9 cellular contexts compared by ENCODE assay signal in genomic region chr1:6392081-6392879, GRCh38. TPM values are rescaled to one million over a fixed set of nuclear protein-coding genes. Genes with fewer than 3 reads are reported as not detected.
A peak's percentile ranks its signal among the peaks of the same experiment; 100 is the strongest.
DNase-seq lines count a peak whose midpoint lies in the region; ATAC-seq, FAIRE-seq and TF ChIP-seq lines count a peak whose summit lies in the region.
"Had no signal": no experiment of that assay in that cellular context is flagged by ENCODE, and none has a peak within 500 bp of the region (broad histone marks: within the 10 kb centered on the region; RNA-seq: fewer than 3 reads in every experiment).

No MANE protein-coding gene starts in this region.

- H3K27me3 ChIP-seq in H1 (replicated peaks in 1 of 4; ENCODE audit: control insufficient read depth in 3 of 4, extremely low read depth in 1 of 4, insufficient read depth in 3 of 4, low read length in 3 of 4) = peaks cover 0 to 3% (median 0%) of the 10 kb centered on the region in 4 experiments; a peak in 3 of 7 replicates
- peaks cover 6% of the 10 kb centered on the region for H3K27me3 ChIP-seq in neural progenitor cell

- DNase-seq in RPMI8226 (peak; percentile 46), H1 (ENCODE audit: low read depth in 1 of 2, low spot score in 2 of 2) (no peak), neural progenitor cell (ENCODE audit: low spot score) (no peak), urothelium cell line (ENCODE audit: low spot score) (no peak)

- TF ChIP-seq RAD21 in H1 (IDR thresholded peaks at IDR 0.05 in 1 of 2, conservative IDR thresholded peaks at IDR 0.05 in 1 of 2; ENCODE audit: low read depth in 2 of 2, low read length in 2 of 2) = no peak

- H3K4me1 ChIP-seq in H1 (replicated peaks in 1 of 4; ENCODE audit: control insufficient read depth in 3 of 4, insufficient read depth in 4 of 4, low read length in 3 of 4) (peaks cover 0 to 15% (median 12%) of the 10 kb centered on the region in 4 experiments; a peak in 6 of 7 replicates), neural progenitor cell (peaks cover 9% of the 10 kb centered on the region)

- H2AFZ ChIP-seq in H1 (ENCODE audit: low read length) = no peak overlapping the region
- peak overlapping the region; percentile 45 for H2AFZ ChIP-seq in neural progenitor cell (replicated peaks)

- peaks cover 3% of the 10 kb centered on the region for H3K36me3 Mint-ChIP-seq in neural progenitor cell

- H3K27me3 Mint-ChIP-seq in neural progenitor cell (ENCODE audit: insufficient read depth, low read depth) = peaks cover 8% of the 10 kb centered on the region

- H2BK20ac ChIP-seq in H1 (ENCODE audit: low read length) = no peak overlapping the region

- H2BK15ac ChIP-seq in H1 (ENCODE audit: low read length) = no peak overlapping the region

- H3K4me2 ChIP-seq in H1 (ENCODE audit: insufficient read depth in 1 of 2, low read depth in 2 of 2, low read length in 2 of 2) (peak overlapping the region; percentile 70 to 80), neural progenitor cell (peak overlapping the region; percentile 98)

- H2BK5ac ChIP-seq in H1 (ENCODE audit: low read depth, low read length) = no peak overlapping the region

- H3K27ac ChIP-seq in C4-2B (peak overlapping the region; percentile 87), H1 (ENCODE audit: low read depth, low read length) (no peak overlapping the region), neural progenitor cell (no peak overlapping the region)

- H3K9me3 ChIP-seq in H1 (ENCODE audit: insufficient read depth in 2 of 2, low read depth in 1 of 2, low read length in 1 of 2) = no peaks in the 10 kb centered on the region; a peak in 1 of 4 replicates
- no peaks in the 10 kb centered on the region for H3K9me3 ChIP-seq in neural progenitor cell (ENCODE audit: low read depth)

- peak overlapping the region; percentile 92 for H3K4me3 Mint-ChIP-seq in neural progenitor cell

- no peak for TF ChIP-seq POLR2A in H1 (IDR thresholded peaks at IDR 0.05; ENCODE audit: control extremely low read depth in 1 of 2, low read depth in 2 of 2, low read length in 2 of 2)

- no peak overlapping the region for H3K18ac ChIP-seq in H1 (ENCODE audit: extremely low read depth, low read length)

- no peak overlapping the region for H3K56ac ChIP-seq in H1 (replicated peaks; ENCODE audit: insufficient read length, low read depth, low read length)

- H4K5ac ChIP-seq in H1 (ENCODE audit: insufficient read length, low read depth, low read length) = no peak overlapping the region

- H4K20me1 ChIP-seq in H1 (replicated peaks in 1 of 2; ENCODE audit: control insufficient read depth in 1 of 2, insufficient read depth in 2 of 2, low read length in 2 of 2) (peaks cover 4 to 9% of the 10 kb centered on the region in 2 experiments), neural progenitor cell (ENCODE audit: low read depth) (peaks cover 16% of the 10 kb centered on the region)

- H3K4me1 Mint-ChIP-seq in neural progenitor cell = peaks cover 30% of the 10 kb centered on the region

- H3K79me2 ChIP-seq in H1 (ENCODE audit: control insufficient read depth in 1 of 2, insufficient read depth in 2 of 2, low read length in 2 of 2) = peaks cover 0 to 44% of the 10 kb centered on the region in 2 experiments; a peak in 3 of 4 replicates
- H3K79me2 ChIP-seq in neural progenitor cell (ENCODE audit: low read depth) = peaks cover 55% of the 10 kb centered on the region

- TF ChIP-seq CTCF in C4-2B (conservative IDR thresholded peaks at IDR 0.05) = no peak
- TF ChIP-seq CTCF in H1 (IDR thresholded peaks at IDR 0.05; ENCODE audit: control extremely low read depth in 1 of 3, insufficient read depth in 1 of 3, low read depth in 1 of 3, low read length in 3 of 3) = no peak
- no peak for TF ChIP-seq CTCF in neural progenitor cell (IDR thresholded peaks at IDR 0.05)

- H3K23ac ChIP-seq in H1 (ENCODE audit: insufficient read length) = no peak overlapping the region

- no peak overlapping the region for H2BK12ac ChIP-seq in H1 (ENCODE audit: low read depth, low read length)

- FAIRE-seq in H1 (lab: Jason Lieb, UNC) (no peak), urothelium cell line (lab: Jason Lieb, UNC) (no peak)

- peaks cover 4% of the 10 kb centered on the region; the same call in 1 of the 2 replicates for H3K23me2 ChIP-seq in H1 (ENCODE audit: low read depth, low read length)

- H3K9ac ChIP-seq in H1 (replicated peaks in 1 of 4; ENCODE audit: extremely low read depth in 1 of 4, low read depth in 3 of 4, low read length in 3 of 4) = peak overlapping the region; percentile 42 to 87 (median 62); a peak in 5 of 7 replicates
- H3K9ac ChIP-seq in neural progenitor cell = no peak overlapping the region

- peaks cover 5% of the 10 kb centered on the region for H3K9me3 Mint-ChIP-seq in neural progenitor cell

- H2AK5ac ChIP-seq in H1 (ENCODE audit: low read depth, low read length) = no peak overlapping the region

- H3K14ac ChIP-seq in H1 (ENCODE audit: insufficient read length) = no peak overlapping the region

- 32% methylated on average over 18 of the region's 18 CpGs; no CpG with 5 or more reads in 1 of the 2 experiments for WGBS in H1 (ENCODE audit: extremely low coverage in 1 of 2, insufficient coverage in 1 of 2, insufficient read length in 1 of 2, insufficient replicate concordance in 2 of 2, low coverage in 1 of 2, low lambda C conversion rate in 2 of 2, missing lambda C conversion rate in 1 of 2), 2 experiments

- H3K4me3 ChIP-seq in H1 (ENCODE audit: extremely low read depth in 1 of 4, insufficient read depth in 2 of 4, low read depth in 3 of 4, low read length in 4 of 4) (peak overlapping the region; percentile 66 to 91 (median 72)), neural progenitor cell (peak overlapping the region; percentile 89)

- ATAC-seq in GM19438 (IDR thresholded peaks at IDR 0.05; ENCODE audit: low read depth, unreplicated experiment) (peak; percentile 1), GM18498 (IDR thresholded peaks at IDR 0.05; ENCODE audit: unreplicated experiment) (no peak), GM21447 (IDR thresholded peaks at IDR 0.05; ENCODE audit: unreplicated experiment) (no peak)

- POLR2A ChIA-PET in H1 (lab: Charles Lee; ENCODE audit: partially characterized antibody) = interaction anchor here (0.9 to 5.9 kb wide), 12 partner anchors 7 to 186 kb away, joined by 3 to 29 read pairs (median 3); partner anchors contain the start of gene RNF207

- no peaks in the 10 kb centered on the region for H3K36me3 ChIP-seq in H1 (ENCODE audit: control insufficient read depth in 2 of 4, insufficient read depth in 4 of 4, low read length in 3 of 4)
- H3K36me3 ChIP-seq in neural progenitor cell = no peaks in the 10 kb centered on the region

- H4K91ac ChIP-seq in H1 (replicated peaks; ENCODE audit: insufficient read length, low read length) = no peak overlapping the region

- H3K4ac ChIP-seq in H1 (replicated peaks; ENCODE audit: insufficient read length, low read depth, low read length) = no peak overlapping the region

- H2BK120ac ChIP-seq in H1 (replicated peaks; ENCODE audit: low read depth, low read length) = no peak overlapping the region

- peak overlapping the region; percentile 41; the same call in 1 of the 2 replicates for H4K8ac ChIP-seq in H1 (ENCODE audit: extremely low read depth, insufficient read depth, low read length)

- H3F3A ChIP-seq in neural progenitor cell (ENCODE audit: low read depth) = peaks cover 24% of the 10 kb centered on the region

- no peak for TF ChIP-seq EP300 in H1 (IDR thresholded peaks at IDR 0.05; ENCODE audit: borderline replicate concordance in 1 of 2, low read depth in 2 of 2, low read length in 2 of 2)

- peaks cover 12% of the 10 kb centered on the region for H3K79me1 ChIP-seq in H1 (ENCODE audit: low read depth, low read length)

- CTCF ChIA-PET in H1 (lab: Charles Lee; ENCODE audit: partially characterized antibody) = interaction anchor here (1.0 to 58.4 kb wide), 10 partner anchors 8 to 267 kb away, joined by 3 to 1769 read pairs (median 6); no protein-coding TSS in a partner anchor

- H3K27ac Mint-ChIP-seq in neural progenitor cell = peak overlapping the region; percentile 60

TF ChIP-seq in H1, 55 proteins besides CTCF, POLR2A, EP300 and RAD21 (continues in another document):
- no peak for TF ChIP-seq CHD2 (IDR thresholded peaks at IDR 0.05; ENCODE audit: low read length)
- no peak for TF ChIP-seq E2F6 (IDR thresholded peaks at IDR 0.05)

RNA-seq across cellular contexts. Expression of gene ACOT7, which starts 1.3 kb away (rescaled TPM):
- 150 and 151 TPM in 2 replicates for total RNA-seq in H1 (2021; fragmentation: NEBNext Ultra II Directional; extraction: Animal tissue kit (Norgen Biotek cat#: 25700))
- 214 and 263 TPM in 2 replicates for polyA plus RNA-seq in H1 (2011; rRNA removed)
- 194 TPM for polyA plus RNA-seq in H1 (2011; cell fraction: cytosol; rRNA removed)
- polyA plus RNA-seq in H1 (2011; cell fraction: nucleus; rRNA removed) = 168 TPM
- 126 to 192 TPM (median 179 TPM) in 4 replicates for polyA plus RNA-seq in H1 (2012, experiment 1 of 2)
- polyA plus RNA-seq in H1 (2012, experiment 2 of 2) = 213 TPM
- 128 TPM for polyA plus RNA-seq in H1 (2013, experiment 1 of 2)
- polyA plus RNA-seq in H1 (2013, experiment 2 of 2) = 131 TPM
- 103 and 119 TPM in 2 replicates for polyA minus RNA-seq in H1 (2011; rRNA and poly(A)+ RNA removed)
- polyA minus RNA-seq in H1 (2011; cell fraction: cytosol; rRNA and poly(A)+ RNA removed) = 58.6 TPM
- 43.6 TPM for polyA minus RNA-seq in H1 (2011; cell fraction: nucleus; rRNA and poly(A)+ RNA removed)
- total RNA-seq in neural progenitor cell (ENCODE audit: low replicate concordance) = 19.6 and 44.9 TPM in 2 replicates

RNA-seq across cellular contexts. Expression of gene HES2, which starts 27.4 kb away (rescaled TPM):
- total RNA-seq in H1 (2021; fragmentation: NEBNext Ultra II Directional; extraction: Animal tissue kit (Norgen Biotek cat#: 25700)) = 0.15 and 0.36 TPM in 2 replicates
- polyA plus RNA-seq in H1 (2011; rRNA removed) = 0.53 and 0.86 TPM in 2 replicates
- 0.78 TPM for polyA plus RNA-seq in H1 (2011; cell fraction: cytosol; rRNA removed)
- polyA plus RNA-seq in H1 (2011; cell fraction: nucleus; rRNA removed) = 1.2 TPM
- 0.29 to 0.70 TPM (median 0.55 TPM) in 4 replicates for polyA plus RNA-seq in H1 (2012, experiment 1 of 2)
- 0.18 TPM for polyA plus RNA-seq in H1 (2012, experiment 2 of 2)
- polyA plus RNA-seq in H1 (2013, experiment 1 of 2) = 0.93 TPM
- polyA plus RNA-seq in H1 (2013, experiment 2 of 2) = 1.2 TPM
- polyA minus RNA-seq in H1 (2011; rRNA and poly(A)+ RNA removed) = 0.41 and 1.3 TPM in 2 replicates
- not detected for polyA minus RNA-seq in H1 (2011; cell fraction: cytosol; rRNA and poly(A)+ RNA removed)
- polyA minus RNA-seq in H1 (2011; cell fraction: nucleus; rRNA and poly(A)+ RNA removed) = 0.70 TPM
- total RNA-seq in neural progenitor cell (ENCODE audit: low replicate concordance) = 0.04 and 0.22 TPM in 2 replicates
- total RNA-seq: LHCN-M2 had no signal

RNA-seq across cellular contexts. Expression of gene ESPN, which starts 32.3 kb away (rescaled TPM):
- total RNA-seq in H1 (2021; fragmentation: NEBNext Ultra II Directional; extraction: Animal tissue kit (Norgen Biotek cat#: 25700)) = 14.8 and 16.3 TPM in 2 replicates
- 5.2 and 13.4 TPM in 2 replicates for polyA plus RNA-seq in H1 (2011; rRNA removed)
- polyA plus RNA-seq in H1 (2011; cell fraction: cytosol; rRNA removed) = 9.6 TPM
- 22.5 TPM for polyA plus RNA-seq in H1 (2011; cell fraction: nucleus; rRNA removed)
- polyA plus RNA-seq in H1 (2012, experiment 1 of 2) = 6.8 to 15.9 TPM (median 13.7 TPM) in 4 replicates
- polyA plus RNA-seq in H1 (2012, experiment 2 of 2) = 10.4 TPM
- polyA plus RNA-seq in H1 (2013, experiment 1 of 2) = 14.0 TPM
- polyA plus RNA-seq in H1 (2013, experiment 2 of 2) = 14.1 TPM
- polyA minus RNA-seq in H1 (2011; rRNA and poly(A)+ RNA removed) = 2.7 and 2.8 TPM in 2 replicates
- 11.9 TPM for polyA minus RNA-seq in H1 (2011; cell fraction: cytosol; rRNA and poly(A)+ RNA removed)
- 8.3 TPM for polyA minus RNA-seq in H1 (2011; cell fraction: nucleus; rRNA and poly(A)+ RNA removed)
- 7.1 and 11.0 TPM in 2 replicates for total RNA-seq in neural progenitor cell (ENCODE audit: low replicate concordance)
- total RNA-seq: LHCN-M2 had no signal
